ENCODE assay signal across 1 cellular context in the genomic region with DNA sequence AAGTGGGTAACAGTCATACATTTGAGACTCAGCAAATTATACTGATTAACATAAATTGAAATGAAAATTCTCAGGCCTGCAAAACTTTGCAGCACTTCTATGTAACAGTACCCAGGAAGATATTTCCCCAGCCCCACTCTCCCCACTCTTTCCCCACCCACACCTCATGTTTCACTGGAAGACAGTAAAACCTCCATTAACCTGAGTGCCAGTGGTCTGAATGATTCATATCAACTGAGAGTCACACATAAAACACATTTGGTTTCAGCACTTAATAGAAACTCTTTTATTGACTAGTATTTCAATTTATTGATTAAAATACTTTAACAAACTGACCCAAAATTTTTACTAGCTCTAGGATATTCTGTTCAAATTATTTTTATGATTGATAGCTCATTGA.
TF ChIP-seq lines count a peak whose summit lies in the region.

No MANE protein-coding gene starts in this region.

TF ChIP-seq in HepG2, 621 proteins besides CTCF, POLR2A, EP300 and RAD21:
- TF ChIP-seq DNMT3B (CRISPR knock-in tag; conservative IDR thresholded peaks at IDR 0.05) (no peak), SUZ12 (IDR thresholded peaks at IDR 0.05; ENCODE audit: low read depth, low read length) (no peak), ZKSCAN8 (CRISPR knock-in tag; IDR thresholded peaks at IDR 0.05; ENCODE audit: borderline replicate concordance) (no peak), ZMAT3 (CRISPR knock-in tag; conservative IDR thresholded peaks at IDR 0.05) (no peak), ZNF256 (CRISPR knock-in tag; conservative IDR thresholded peaks at IDR 0.05) (no peak), SMARCC2 (IDR thresholded peaks at IDR 0.05) (no peak), KDM3A (CRISPR knock-in tag; IDR thresholded peaks at IDR 0.05; ENCODE audit: low read depth) (no peak), ZNF781 (CRISPR knock-in tag; IDR thresholded peaks at IDR 0.05; ENCODE audit: borderline replicate concordance, not compliant biosample characterization) (no peak), POLR2AphosphoS2 (IDR thresholded peaks at IDR 0.05; ENCODE audit: low read depth, low read length) (no peak), ONECUT2 (CRISPR knock-in tag; IDR thresholded peaks at IDR 0.05) (no peak), MATR3 (CRISPR knock-in tag; IDR thresholded peaks at IDR 0.05) (no peak), AGO1 (IDR thresholded peaks at IDR 0.05; ENCODE audit: low read depth, low read length, poor library complexity, severe bottlenecking) (no peak), ISX (CRISPR knock-in tag; conservative IDR thresholded peaks at IDR 0.05) (no peak), ELF1 (CRISPR knock-in tag; IDR thresholded peaks at IDR 0.05) (no peak), ZNF558 (CRISPR knock-in tag; IDR thresholded peaks at IDR 0.05; ENCODE audit: borderline replicate concordance) (no peak), TBP (CRISPR knock-in tag; IDR thresholded peaks at IDR 0.05) (no peak), ZNF790 (CRISPR knock-in tag; IDR thresholded peaks at IDR 0.05; ENCODE audit: borderline replicate concordance) (no peak), ZNF121 (CRISPR knock-in tag; IDR thresholded peaks at IDR 0.05) (no peak)
- TF ChIP-seq, protein P1, sequence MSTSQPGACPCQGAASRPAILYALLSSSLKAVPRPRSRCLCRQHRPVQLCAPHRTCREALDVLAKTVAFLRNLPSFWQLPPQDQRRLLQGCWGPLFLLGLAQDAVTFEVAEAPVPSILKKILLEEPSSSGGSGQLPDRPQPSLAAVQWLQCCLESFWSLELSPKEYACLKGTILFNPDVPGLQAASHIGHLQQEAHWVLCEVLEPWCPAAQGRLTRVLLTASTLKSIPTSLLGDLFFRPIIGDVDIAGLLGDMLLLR (CRISPR knock-in tag; IDR thresholded peaks at IDR 0.05) = no peak
